ENCODE assay signal across 18 cellular contexts in the genomic region with DNA sequence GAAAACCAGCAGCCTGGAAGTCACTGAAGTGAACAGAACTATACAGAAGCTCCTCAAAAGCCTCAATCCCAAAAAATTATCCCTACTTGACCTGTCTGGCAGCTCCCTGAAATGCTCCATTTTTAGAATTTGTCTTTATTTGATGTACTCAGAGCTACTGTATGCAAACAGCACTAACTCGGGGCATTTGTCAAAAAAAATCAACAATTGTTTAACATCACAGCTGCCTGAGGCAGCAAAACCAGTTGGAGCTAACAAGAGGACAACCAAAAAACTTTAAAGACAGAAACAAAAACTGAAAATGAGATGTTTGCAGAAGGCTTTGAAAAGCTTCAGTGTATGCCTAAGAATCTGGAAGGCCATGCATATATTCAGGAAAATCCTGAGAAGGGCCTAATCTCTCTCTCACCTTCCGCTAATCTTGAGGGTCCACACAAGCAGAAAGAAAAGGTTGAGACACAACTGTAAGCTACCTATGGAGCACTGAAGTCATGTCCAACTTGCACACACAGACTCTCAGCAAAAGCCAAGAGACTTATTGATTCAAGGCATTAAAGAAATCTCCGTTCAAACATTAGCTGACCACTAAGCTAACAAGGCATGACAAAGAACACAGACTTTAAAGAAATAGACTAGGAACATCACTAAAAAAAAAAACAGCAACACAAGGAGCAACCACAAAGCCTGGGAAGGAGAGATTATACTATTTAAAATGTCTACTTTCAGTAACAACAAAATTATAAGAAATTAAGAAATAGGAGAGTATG. TPM values are rescaled to one million over a fixed set of nuclear protein-coding genes. Genes with fewer than 3 reads are reported as not detected.
A peak's percentile ranks its signal among the peaks of the same experiment; 100 is the strongest.
DNase-seq lines count a peak whose midpoint lies in the region; ATAC-seq, FAIRE-seq and TF ChIP-seq lines count a peak whose summit lies in the region.
"Had no signal": no experiment of that assay in that cellular context is flagged by ENCODE, and none has a peak within 500 bp of the region (broad histone marks: within the 10 kb centered on the region; RNA-seq: fewer than 3 reads in every experiment).

No MANE protein-coding gene starts in this region.

- peaks cover 23% of the 10 kb centered on the region for H3K36me3 ChIP-seq in PC-3 (ENCODE audit: low read depth, low read length)
- H3K36me3 ChIP-seq: Peyer's patch, SJSA1 had no signal

- H3F3A ChIP-seq in PC-3 (ENCODE audit: low read length, unreplicated experiment): no peaks in the 10 kb centered on the region

- H2AFZ ChIP-seq in PC-3 (ENCODE audit: low read length): no peak overlapping the region

- peak; percentile 21 for FAIRE-seq in D721Med (lab: Jason Lieb, UNC)

- H3K27ac ChIP-seq in 22Rv1 (peak overlapping the region; percentile 80), PC-3 (ENCODE audit: low read length) (no peak overlapping the region)
- H3K27ac ChIP-seq: BLaER1, Peyer's patch, SJSA1 had no signal

- no peak overlapping the region for H3K9ac ChIP-seq in PC-3 (ENCODE audit: low read length)
- H3K9ac ChIP-seq: BLaER1 had no signal

- CTCF ChIA-PET in PC-3 (lab: Charles Lee): no interaction called here

- DNase-seq in D721Med (ENCODE audit: insufficient read length, low spot score) (no peak), PC-3 (peak; percentile 20), foreskin melanocyte (peak; percentile 15), D341Med (ENCODE audit: low spot score) (no peak), kidney glomerular epithelial cell (lab: John Stamatoyannopoulos, UW) (no peak), NCI-H82 treated with DMSO at 0.1 percent for 48 hours (lab: John Stamatoyannopoulos, UW; ENCODE audit: unreplicated experiment) (no peak)
- DNase-seq in central memory CD4-positive, alpha-beta T cell: no peak
- DNase-seq: CD8-positive, alpha-beta T cell; DMS 273 treated with DMSO at 0.1 percent for 48 hours; GF-D8; NCI-H1436 treated with DMSO at 0.1 percent for 48 hours; NCI-H2029; NCI-H2171; NCI-H526; Peyer's patch had no signal

- peak; percentile 71 for ATAC-seq in PC-3
- ATAC-seq: CD8-positive, alpha-beta T cell had no signal

- TF ChIP-seq CTCF in 22Rv1 (IDR thresholded peaks at IDR 0.05) (no peak), D721Med (IDR thresholded peaks at IDR 0.05; ENCODE audit: insufficient read depth, missing control alignments) (no peak), PC-3 (conservative IDR thresholded peaks at IDR 0.05; ENCODE audit: low read depth, low read length) (no peak)

- peaks cover 52% of the 10 kb centered on the region for H3K79me2 ChIP-seq in PC-3 (ENCODE audit: low read length)

- H4K20me1 ChIP-seq in PC-3 (ENCODE audit: low read length): 0 out of 2 replicates have a peak, but pooled peaks cover 3% of the 10 kb centered on the region
- H4K20me1 ChIP-seq: BLaER1 had no signal

- POLR2A ChIA-PET in PC-3 (lab: Charles Lee; ENCODE audit: unreplicated experiment): interaction anchor here (0.6 kb wide), 1 partner anchor 830 kb away, joined by 10 read pairs; no protein-coding TSS in a partner anchor

- H3K4me2 ChIP-seq in PC-3 (ENCODE audit: low read length): no peak overlapping the region
- H3K4me2 ChIP-seq: BLaER1 had no signal

- no peak overlapping the region for H3K4me3 ChIP-seq in PC-3 (ENCODE audit: low read length)
- H3K4me3 ChIP-seq: BLaER1, Peyer's patch, SJSA1 had no signal

- BruUV-seq in PC-3 (replicated peaks; lab: Mats Ljungman, UMichigan): no TSS peak

- H3K9me3 ChIP-seq in PC-3 (ENCODE audit: low read length): no peaks in the 10 kb centered on the region
- H3K9me3 ChIP-seq: Peyer's patch, SJSA1 had no signal

- peaks cover 8% of the 10 kb centered on the region; the same call in 1 of the 2 replicates for H3K4me1 ChIP-seq in PC-3 (ENCODE audit: insufficient read depth, low read length)
- H3K4me1 ChIP-seq: BLaER1, Peyer's patch, SJSA1 had no signal

- H3K9me2 ChIP-seq in PC-3 (replicated peaks; ENCODE audit: low read length): no peaks in the 10 kb centered on the region

- no peaks in the 10 kb centered on the region for H3K27me3 ChIP-seq in PC-3 (ENCODE audit: low read length)
- H3K27me3 ChIP-seq: BLaER1, Peyer's patch, SJSA1 had no signal

- intact Hi-C loops in PC-3 (cut with micrococcal nuclease): no loop called here

RNA-seq across cellular contexts. Expression of a gene that starts 16.1 kb away (rescaled TPM):
- 10.0 and 12.2 TPM in 2 replicates for total RNA-seq in PC-3 (2014; rRNA removed)

Comparison
In these comparisons a context has a peak if more than half of its experiments do, and no peak if none do; other contexts are left out.
1. DNase-seq: peak in PC-3 (single experiment) and foreskin melanocyte (single experiment); none in D721Med (single experiment), central memory CD4-positive, alpha-beta T cell (single experiment), D341Med (single experiment), kidney glomerular epithelial cell (single experiment) and NCI-H82 treated with DMSO at 0.1 percent for 48 hours (single experiment).